11 cellular contexts compared by ENCODE assay signal in the genomic region with DNA sequence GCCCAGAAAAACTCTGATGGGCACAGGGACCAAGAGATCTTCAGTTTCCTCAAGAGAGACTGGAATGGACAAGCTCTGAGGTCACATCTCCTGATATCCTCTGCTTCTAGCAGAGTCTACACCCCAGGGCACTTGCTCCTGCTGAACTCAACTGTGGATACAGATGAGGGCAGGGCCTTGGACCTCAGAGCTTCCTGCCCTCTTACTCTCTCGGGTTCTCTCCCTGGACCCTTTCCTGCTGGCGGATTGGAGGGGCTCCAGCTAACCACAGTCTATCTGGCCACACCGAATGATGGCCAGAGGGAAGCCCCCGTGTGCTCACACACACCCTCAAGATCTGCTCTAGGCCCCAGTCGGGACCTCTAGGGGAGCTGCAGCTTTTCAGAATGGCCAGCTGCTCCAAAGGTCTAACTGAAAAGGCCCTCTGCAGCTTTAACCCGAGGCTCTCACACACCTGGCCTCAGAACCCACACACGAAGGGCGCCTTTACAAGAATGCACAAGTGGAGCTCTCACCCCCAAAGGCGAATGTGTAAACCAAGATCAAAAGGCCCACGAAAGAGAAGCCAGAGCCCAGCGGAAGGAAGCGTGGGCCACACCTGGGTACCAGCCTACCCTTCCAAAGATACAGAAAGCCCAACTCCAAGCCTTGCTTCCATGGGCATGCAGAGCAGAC.
A peak's percentile ranks its signal among the peaks of the same experiment; 100 is the strongest.
DNase-seq lines count a peak whose midpoint lies in the region; ATAC-seq, FAIRE-seq and TF ChIP-seq lines count a peak whose summit lies in the region.
"Had no signal": no experiment of that assay in that cellular context is flagged by ENCODE, and none has a peak within 500 bp of the region (broad histone marks: within the 10 kb centered on the region; RNA-seq: fewer than 3 reads in every experiment).

No MANE protein-coding gene starts in this region.

- CTCF ChIA-PET in HepG2 (lab: Yijun Ruan, JAX; ENCODE audit: low intra/inter-chr PET ratio, low total read pairs) = no interaction called here

- peaks cover 2% of the 10 kb centered on the region for H3K79me2 ChIP-seq in HepG2 (ENCODE audit: insufficient read depth, low read length)

- H3K27me3 Mint-ChIP-seq in activated naive CD4-positive, alpha-beta T cell treated with anti-CD3 and anti-CD28 coated beads, Interleukin-2, amount 50 U/mL, for 24 hours = no peaks in the 10 kb centered on the region
- no peaks in the 10 kb centered on the region for H3K27me3 Mint-ChIP-seq in mesothelial cell of epicardium (ENCODE audit: low read depth)
- H3K27me3 Mint-ChIP-seq in type B pancreatic cell = no peaks in the 10 kb centered on the region

- H3K4me3 Mint-ChIP-seq in activated naive CD4-positive, alpha-beta T cell treated with anti-CD3 and anti-CD28 coated beads, Interleukin-2, amount 50 U/mL, for 24 hours = peak overlapping the region; percentile 66
- H3K4me3 Mint-ChIP-seq in mesothelial cell of epicardium (no peak overlapping the region), type B pancreatic cell (no peak overlapping the region)

- no peak for TF ChIP-seq RAD21 in HepG2 (CRISPR knock-in tag; IDR thresholded peaks at IDR 0.05)

- H3K4me1 Mint-ChIP-seq in activated naive CD4-positive, alpha-beta T cell treated with anti-CD3 and anti-CD28 coated beads, Interleukin-2, amount 50 U/mL, for 24 hours = peaks cover 87% of the 10 kb centered on the region
- H3K4me1 Mint-ChIP-seq in mesothelial cell of epicardium = peaks cover 29% of the 10 kb centered on the region
- H3K4me1 Mint-ChIP-seq in type B pancreatic cell (ENCODE audit: unreplicated experiment) = peaks cover 36% of the 10 kb centered on the region

- in situ Hi-C loops in HepG2 (cut with HindIII; ENCODE audit: extremely low pct_ligation_motif_present, low pct_unique_long_range_greater_than_20kb) = no loop called here

- no peaks in the 10 kb centered on the region for H3K27me3 ChIP-seq in right lobe of liver
- H3K27me3 ChIP-seq in HepG2 (ENCODE audit: control insufficient read depth in 1 of 2, insufficient read depth in 2 of 2, low read length in 2 of 2) = no peaks in the 10 kb centered on the region

- TF ChIP-seq EP300 in HepG2 (IDR thresholded peaks at IDR 0.05; ENCODE audit: low read depth in 2 of 2, low read length in 2 of 2) (no peak), HepG2 (CRISPR knock-in tag; IDR thresholded peaks at IDR 0.05; ENCODE audit: borderline replicate concordance) (no peak)

- peaks cover 0 to 24% (median 5%) of the 10 kb centered on the region in 4 donors for H3K4me1 ChIP-seq in right lobe of liver
- peaks cover 14% of the 10 kb centered on the region for H3K4me1 ChIP-seq in HepG2 (ENCODE audit: insufficient read depth, low read length)

- DNase-seq in right lobe of liver (peak in 2 of 3 donors; percentile 19 to 20), HepG2 (ENCODE audit: low spot score) (no peak), mesothelial cell of epicardium (ENCODE audit: low spot score in 2 of 2, unreplicated experiment in 2 of 2) (no peak), type B pancreatic cell (ENCODE audit: extremely low spot score, unreplicated experiment) (no peak), D341Med (ENCODE audit: low spot score) (no peak), NCI-H187 treated with DMSO at 0.1 percent for 48 hours (lab: John Stamatoyannopoulos, UW) (no peak)
- DNase-seq: KBM-7, NCI-H446 treated with DMSO at 0.1 percent for 48 hours had no signal

- ATAC-seq in right lobe of liver = no peak
- ATAC-seq in HepG2 = no peak
- no peak for ATAC-seq in HG02571 (IDR thresholded peaks at IDR 0.05; ENCODE audit: unreplicated experiment)

- H4K20me1 ChIP-seq in HepG2 (ENCODE audit: insufficient read depth, low read length) = peaks cover 5% of the 10 kb centered on the region; the same call in 1 of the 2 replicates

- peaks cover 0 to 8% (median 3%) of the 10 kb centered on the region in 4 donors for H3K36me3 ChIP-seq in right lobe of liver
- H3K36me3 ChIP-seq in HepG2 (replicated peaks in 1 of 2; ENCODE audit: control insufficient read depth in 1 of 2, insufficient read depth in 2 of 2, low read length in 2 of 2) = peaks cover 26 to 63% of the 10 kb centered on the region in 2 experiments

- H3K9me3 ChIP-seq in right lobe of liver = no peaks in the 10 kb centered on the region
- H3K9me3 ChIP-seq in HepG2 (ENCODE audit: low read length) = no peaks in the 10 kb centered on the region

- no peak for FAIRE-seq in HepG2 (lab: Jason Lieb, UNC)
- FAIRE-seq: frontal cortex had no signal

- no peak overlapping the region for H2AFZ ChIP-seq in HepG2 (ENCODE audit: low read length)

- H3K27ac Mint-ChIP-seq in activated naive CD4-positive, alpha-beta T cell treated with anti-CD3 and anti-CD28 coated beads, Interleukin-2, amount 50 U/mL, for 24 hours = peak overlapping the region; percentile 78
- peak overlapping the region; percentile 39 for H3K27ac Mint-ChIP-seq in mesothelial cell of epicardium
- H3K27ac Mint-ChIP-seq in type B pancreatic cell = peak overlapping the region; percentile 26

- 61% methylated on average over 4 of the region's 12 CpGs for WGBS in right lobe of liver (ENCODE audit: insufficient coverage, low coverage, low lambda C conversion rate, missing lambda C conversion rate)
- WGBS in HepG2 (ENCODE audit: low lambda C conversion rate) = 98% methylated on average over 7 of the region's 12 CpGs

- H3K4me3 ChIP-seq in right lobe of liver = no peak overlapping the region
- no peak overlapping the region for H3K4me3 ChIP-seq in HepG2 (replicated peaks in 1 of 3; ENCODE audit: insufficient read depth in 1 of 3, low read depth in 2 of 3, low read length in 3 of 3)

- H3K27ac ChIP-seq in right lobe of liver (no peak overlapping the region), HepG2 (ENCODE audit: extremely low read length, insufficient read depth, low read length) (no peak overlapping the region)

- BruUV-seq in HepG2 (replicated peaks; lab: Mats Ljungman, UMichigan) = no TSS peak

- TF ChIP-seq POLR2A in right lobe of liver (IDR thresholded peaks at IDR 0.05) (no peak), HepG2 (IDR thresholded peaks at IDR 0.05; ENCODE audit: insufficient read depth in 1 of 2, low read depth in 2 of 2, low read length in 2 of 2) (no peak)

- POLR2A ChIA-PET in HepG2 (lab: Yijun Ruan, JAX) = no interaction called here

- TF ChIP-seq CTCF in right lobe of liver (IDR thresholded peaks at IDR 0.05) = no peak
- TF ChIP-seq CTCF in HepG2 (CRISPR knock-in tag; IDR thresholded peaks at IDR 0.05) = no peak
- TF ChIP-seq CTCF in mesothelial cell of epicardium (IDR thresholded peaks at IDR 0.05; ENCODE audit: unreplicated experiment) = no peak
- TF ChIP-seq CTCF in type B pancreatic cell (conservative IDR thresholded peaks at IDR 0.05) = no peak

- peaks cover 15% of the 10 kb centered on the region for H3K36me3 Mint-ChIP-seq in activated naive CD4-positive, alpha-beta T cell treated with anti-CD3 and anti-CD28 coated beads, Interleukin-2, amount 50 U/mL, for 24 hours
- H3K36me3 Mint-ChIP-seq in mesothelial cell of epicardium (peaks cover 15% of the 10 kb centered on the region), type B pancreatic cell (peaks cover 13% of the 10 kb centered on the region)

- no peak overlapping the region for H3K4me2 ChIP-seq in HepG2 (ENCODE audit: low read depth, low read length)

- no peaks in the 10 kb centered on the region for H3K9me3 Mint-ChIP-seq in activated naive CD4-positive, alpha-beta T cell treated with anti-CD3 and anti-CD28 coated beads, Interleukin-2, amount 50 U/mL, for 24 hours
- H3K9me3 Mint-ChIP-seq in mesothelial cell of epicardium (no peaks in the 10 kb centered on the region), type B pancreatic cell (no peaks in the 10 kb centered on the region)

- no peak overlapping the region for H3K9ac ChIP-seq in HepG2 (ENCODE audit: insufficient read depth, low read depth, low read length)

- intact Hi-C loops in right lobe of liver (cut with DNase I) = no loop called here
- intact Hi-C loops in HepG2 (cut with micrococcal nuclease; ENCODE audit: unreplicated experiment) = no loop called here

TF ChIP-seq in HepG2, 621 proteins besides CTCF, POLR2A, EP300 and RAD21:
- TF ChIP-seq, protein P1, sequence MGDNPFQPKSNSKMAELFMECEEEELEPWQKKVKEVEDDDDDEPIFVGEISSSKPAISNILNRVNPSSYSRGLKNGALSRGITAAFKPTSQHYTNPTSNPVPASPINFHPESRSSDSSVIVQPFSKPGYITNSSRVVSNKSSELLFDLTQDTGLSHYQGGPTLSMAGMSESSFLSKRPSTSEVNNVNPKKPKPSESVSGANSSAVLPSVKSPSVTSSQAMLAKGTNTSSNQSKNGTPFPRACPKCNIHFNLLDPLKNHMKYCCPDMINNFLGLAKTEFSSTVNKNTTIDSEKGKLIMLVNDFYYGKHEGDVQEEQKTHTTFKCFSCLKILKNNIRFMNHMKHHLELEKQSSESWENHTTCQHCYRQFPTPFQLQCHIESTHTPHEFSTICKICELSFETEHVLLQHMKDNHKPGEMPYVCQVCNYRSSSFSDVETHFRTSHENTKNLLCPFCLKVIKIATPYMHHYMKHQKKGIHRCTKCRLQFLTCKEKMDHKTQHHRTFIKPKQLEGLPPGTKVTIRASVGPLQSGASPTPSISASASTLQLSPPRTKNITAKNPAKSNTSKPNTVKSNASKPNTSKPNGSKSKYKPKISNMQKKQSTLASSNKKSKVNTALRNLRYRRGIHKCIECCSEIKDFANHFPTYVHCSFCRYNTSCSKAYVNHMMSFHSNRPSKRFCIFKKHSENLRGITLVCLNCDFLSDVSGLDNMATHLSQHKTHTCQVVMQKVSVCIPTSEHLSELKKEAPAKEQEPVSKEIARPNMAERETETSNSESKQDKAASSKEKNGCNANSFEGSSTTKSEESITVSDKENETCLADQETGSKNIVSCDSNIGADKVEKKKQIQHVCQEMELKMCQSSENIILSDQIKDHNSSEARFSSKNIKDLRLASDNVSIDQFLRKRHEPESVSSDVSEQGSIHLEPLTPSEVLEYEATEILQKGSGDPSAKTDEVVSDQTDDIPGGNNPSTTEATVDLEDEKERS (CRISPR knock-in tag; IDR thresholded peaks at IDR 0.05) = no peak
- TF ChIP-seq SMC3 (IDR thresholded peaks at IDR 0.05; ENCODE audit: low read length) = no peak
TF ChIP-seq in HepG2: peak in this region for 0.

Comparison
In these comparisons a context has a peak if more than half of its experiments do, and no peak if none do; other contexts are left out.
1. DNase-seq: peak in right lobe of liver (2 of 3); none in HepG2 (single experiment), mesothelial cell of epicardium (0 of 2), type B pancreatic cell (single experiment), D341Med (single experiment) and NCI-H187 treated with DMSO at 0.1 percent for 48 hours (single experiment).
2. H3K27ac Mint-ChIP-seq: peak in every context shown above with its lines; median percentile 78 in activated naive CD4-positive, alpha-beta T cell treated with anti-CD3 and anti-CD28 coated beads, Interleukin-2, amount 50 U/mL, for 24 hours; 39 in mesothelial cell of epicardium; 26 in type B pancreatic cell.